ENCODE assay signal across 2 cellular contexts in genomic region chr5:79697222-79698164, GRCh38.
A peak's percentile ranks its signal among the peaks of the same experiment; 100 is the strongest.
TF ChIP-seq lines count a peak whose summit lies in the region.

No MANE protein-coding gene starts in this region.

TF ChIP-seq in IMR-90, 13 proteins besides CTCF, POLR2A, EP300 and RAD21:
- no peak for TF ChIP-seq MAFK (IDR thresholded peaks at IDR 0.05; ENCODE audit: low read depth, low read length)
- peak; percentile 77 for TF ChIP-seq CEBPB (IDR thresholded peaks at IDR 0.05; ENCODE audit: low read depth, low read length)

TF ChIP-seq in GM12878, 131 proteins besides CTCF, POLR2A, EP300 and RAD21 (continued from another document):
- TF ChIP-seq NFIC (IDR thresholded peaks at IDR 0.05; ENCODE audit: low read depth, low read length) (0 out of 2 replicates have a peak, but pooled peaks have one; percentile 23), ATF2 (IDR thresholded peaks at IDR 0.05; ENCODE audit: low read length) (peak; percentile 56; the same call in 1 of the 2 replicates), JUNB (IDR thresholded peaks at IDR 0.05) (peak; percentile 79), CREM (IDR thresholded peaks at IDR 0.05; ENCODE audit: low read depth) (0 out of 2 replicates have a peak, but pooled peaks have one; percentile 52), MEF2A (IDR thresholded peaks at IDR 0.05; ENCODE audit: insufficient read depth, low read depth, low read length) (peak; percentile 80)
